In genomic region chr3:116524455-116524854, GRCh38 we compare ENCODE assay signal across 18 cellular contexts.
"Had no signal": no experiment of that assay in that cellular context is flagged by ENCODE, and none has a peak within 500 bp of the region (broad histone marks: within the 10 kb centered on the region; RNA-seq: fewer than 3 reads in every experiment).

No MANE protein-coding gene starts in this region.

- H3K4me3 ChIP-seq: adrenal gland, coronary artery, left ventricle myocardium inferior, prostate gland, spleen, thoracic aorta, vagina had no signal

- H3K4me1 ChIP-seq: adrenal gland, left ventricle myocardium inferior, prostate gland, spleen, vagina had no signal

- H3K27me3 ChIP-seq: adrenal gland, spleen, vagina had no signal

- H3K9me3 ChIP-seq: adrenal gland, prostate gland, spleen, thoracic aorta, vagina had no signal

- H3K36me3 ChIP-seq: adrenal gland, left ventricle myocardium inferior, prostate gland, spleen, thoracic aorta, vagina had no signal

- H3K27ac ChIP-seq: adrenal gland, coronary artery, epithelial cell of prostate, left ventricle myocardium inferior, prostate gland, spleen, thoracic aorta, vagina had no signal

- DNase-seq: activated CD4-positive, alpha-beta T cell treated with anti-CD3 and anti-CD28 coated beads for 1 hour; activated gamma-delta T cell treated with Interleukin-2 at 50 U/mL for 16 hours; activated T-cell treated with anti-CD3 and anti-CD28 coated beads, Interleukin-2, amount 50 U/mL, for 1 hour; adrenal gland; cerebellar nuclear complex; glutamatergic neuron; hippocampal formation; left ventricle myocardium inferior; natural killer cell; spleen; stimulated activated CD4-positive, alpha-beta T cell treated with anti-CD3 and anti-CD28 coated beads, Interleukin-4, amount 100 ng/mL, for 1 hour; stimulated activated naive CD4-positive, alpha-beta T cell had no signal

- ATAC-seq: activated naive CD4-positive, alpha-beta T cell treated with anti-CD3 and anti-CD28 coated beads, Interleukin-2, amount 50 U/mL, for 72 hours; natural killer cell had no signal
